In the genomic region with DNA sequence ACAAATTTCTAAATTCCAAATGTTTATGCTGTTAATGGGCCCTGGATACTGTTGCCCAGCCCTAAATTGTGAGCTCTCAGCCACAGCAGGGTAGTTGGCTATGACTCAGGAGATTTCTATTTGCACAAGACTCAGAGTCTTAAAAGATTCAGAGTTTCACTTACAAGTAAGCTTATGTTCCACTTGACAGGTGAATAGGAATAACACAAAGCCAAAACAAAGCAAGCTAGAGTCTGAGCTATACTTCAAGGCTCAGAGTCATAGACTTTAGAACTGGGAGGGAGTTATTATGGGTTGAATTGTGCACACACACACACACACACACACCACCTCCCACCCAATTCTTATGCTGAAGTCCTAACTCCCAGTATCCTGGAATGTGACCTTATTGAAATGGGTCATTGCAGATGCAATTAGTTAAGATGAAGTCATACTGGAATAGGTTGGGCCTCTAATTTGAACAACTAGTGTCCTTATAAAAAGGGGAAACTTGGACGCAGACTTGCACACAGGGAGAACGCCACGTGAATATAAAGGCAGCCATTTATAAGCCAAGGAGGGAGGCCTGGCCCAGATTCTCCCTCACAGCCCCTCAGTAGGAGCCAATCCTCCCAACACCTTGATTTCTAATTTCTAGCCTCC, we compare ENCODE assay signal across 1 cellular context.
A peak's percentile ranks its signal among the peaks of the same experiment; 100 is the strongest.
TF ChIP-seq lines count a peak whose summit lies in the region.

No MANE protein-coding gene starts in this region.

TF ChIP-seq in HEK293, 187 proteins besides CTCF, POLR2A, EP300 and RAD21 (continued from another document and continues in another):
- TF ChIP-seq, protein P1, sequence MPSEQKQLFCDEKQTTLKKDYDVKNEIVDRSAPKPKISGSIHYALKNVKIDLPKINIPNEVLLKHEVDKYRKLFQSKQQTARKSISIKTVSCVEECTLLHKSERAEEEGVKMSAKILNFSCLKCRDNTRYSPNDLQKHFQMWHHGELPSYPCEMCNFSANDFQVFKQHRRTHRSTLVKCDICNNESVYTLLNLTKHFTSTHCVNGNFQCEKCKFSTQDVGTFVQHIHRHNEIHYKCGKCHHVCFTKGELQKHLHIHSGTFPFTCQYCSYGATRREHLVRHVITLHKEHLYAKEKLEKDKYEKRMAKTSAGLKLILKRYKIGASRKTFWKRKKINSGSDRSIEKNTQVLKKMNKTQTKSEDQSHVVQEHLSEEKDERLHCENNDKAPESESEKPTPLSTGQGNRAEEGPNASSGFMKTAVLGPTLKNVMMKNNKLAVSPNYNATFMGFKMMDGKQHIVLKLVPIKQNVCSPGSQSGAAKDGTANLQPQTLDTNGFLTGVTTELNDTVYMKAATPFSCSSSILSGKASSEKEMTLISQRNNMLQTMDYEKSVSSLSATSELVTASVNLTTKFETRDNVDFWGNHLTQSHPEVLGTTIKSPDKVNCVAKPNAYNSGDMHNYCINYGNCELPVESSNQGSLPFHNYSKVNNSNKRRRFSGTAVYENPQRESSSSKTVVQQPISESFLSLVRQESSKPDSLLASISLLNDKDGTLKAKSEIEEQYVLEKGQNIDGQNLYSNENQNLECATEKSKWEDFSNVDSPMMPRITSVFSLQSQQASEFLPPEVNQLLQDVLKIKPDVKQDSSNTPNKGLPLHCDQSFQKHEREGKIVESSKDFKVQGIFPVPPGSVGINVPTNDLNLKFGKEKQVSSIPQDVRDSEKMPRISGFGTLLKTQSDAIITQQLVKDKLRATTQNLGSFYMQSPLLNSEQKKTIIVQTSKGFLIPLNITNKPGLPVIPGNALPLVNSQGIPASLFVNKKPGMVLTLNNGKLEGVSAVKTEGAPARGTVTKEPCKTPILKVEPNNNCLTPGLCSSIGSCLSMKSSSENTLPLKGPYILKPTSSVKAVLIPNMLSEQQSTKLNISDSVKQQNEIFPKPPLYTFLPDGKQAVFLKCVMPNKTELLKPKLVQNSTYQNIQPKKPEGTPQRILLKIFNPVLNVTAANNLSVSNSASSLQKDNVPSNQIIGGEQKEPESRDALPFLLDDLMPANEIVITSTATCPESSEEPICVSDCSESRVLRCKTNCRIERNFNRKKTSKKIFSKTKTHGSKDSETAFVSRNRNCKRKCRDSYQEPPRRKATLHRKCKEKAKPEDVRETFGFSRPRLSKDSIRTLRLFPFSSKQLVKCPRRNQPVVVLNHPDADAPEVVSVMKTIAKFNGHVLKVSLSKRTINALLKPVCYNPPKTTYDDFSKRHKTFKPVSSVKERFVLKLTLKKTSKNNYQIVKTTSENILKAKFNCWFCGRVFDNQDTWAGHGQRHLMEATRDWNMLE (tag by site-specific recombination; conservative IDR thresholded peaks at IDR 0.05; ENCODE audit: low read depth), result 0 out of 2 replicates have a peak, but pooled peaks have one; percentile 39
- TF ChIP-seq ZBTB21 (tag by site-specific recombination; IDR thresholded peaks at IDR 0.05) (peak; percentile 64; the same call in 1 of the 2 replicates), ZBTB1 (tag by site-specific recombination; IDR thresholded peaks at IDR 0.05) (no peak), PRDM1 (tag by site-specific recombination; IDR thresholded peaks at IDR 0.05) (peak; percentile 49; the same call in 1 of the 2 replicates), ZNF292 (tag by site-specific recombination; IDR thresholded peaks at IDR 0.05; ENCODE audit: borderline replicate concordance, low read depth) (no peak), ZFP3 (tag by site-specific recombination; IDR thresholded peaks at IDR 0.05; ENCODE audit: low read depth) (no peak), FEZF1 (tag by site-specific recombination; IDR thresholded peaks at IDR 0.05) (peak; percentile 25; the same call in 1 of the 2 replicates), ZNF785 (tag by site-specific recombination; IDR thresholded peaks at IDR 0.05) (0 out of 2 replicates have a peak, but pooled peaks have one; percentile 23), ZNF707 (tag by site-specific recombination; IDR thresholded peaks at IDR 0.05) (no peak), ZNF214 (tag by site-specific recombination; IDR thresholded peaks at IDR 0.05; ENCODE audit: borderline replicate concordance) (no peak), YY1 (tag by site-specific recombination; IDR thresholded peaks at IDR 0.05) (0 out of 2 replicates have a peak, but pooled peaks have one; percentile 36), ZNF223 (tag by site-specific recombination; IDR thresholded peaks at IDR 0.05) (no peak), ZNF274 (IDR thresholded peaks at IDR 0.05; ENCODE audit: low read length) (no peak), ZNF274 (tag by site-specific recombination; IDR thresholded peaks at IDR 0.05; ENCODE audit: borderline replicate concordance) (no peak), ZFP41 (tag by site-specific recombination; IDR thresholded peaks at IDR 0.05; ENCODE audit: borderline replicate concordance) (no peak), ZNF302 (tag by site-specific recombination; IDR thresholded peaks at IDR 0.05; ENCODE audit: low read depth) (no peak), ZNF202 (tag by site-specific recombination; IDR thresholded peaks at IDR 0.05; ENCODE audit: borderline replicate concordance) (no peak), GLIS1 (tag by site-specific recombination; IDR thresholded peaks at IDR 0.05) (no peak; the same call in 1 of the 2 replicates), ZXDB (tag by site-specific recombination; IDR thresholded peaks at IDR 0.05) (0 out of 2 replicates have a peak, but pooled peaks have one; percentile 40), SCRT1 (tag by site-specific recombination; IDR thresholded peaks at IDR 0.05; ENCODE audit: borderline replicate concordance) (peak; percentile 86), ZNF549 (tag by site-specific recombination; IDR thresholded peaks at IDR 0.05) (no peak), ZNF394 (tag by site-specific recombination; IDR thresholded peaks at IDR 0.05; ENCODE audit: borderline replicate concordance) (peak; percentile 44; the same call in 1 of the 2 replicates), ZNF843 (tag by site-specific recombination; IDR thresholded peaks at IDR 0.05) (peak; percentile 83), ZNF2 (tag by site-specific recombination; IDR thresholded peaks at IDR 0.05) (peak; percentile 63; the same call in 1 of the 2 replicates), ZNF48 (tag by site-specific recombination; IDR thresholded peaks at IDR 0.05) (no peak), KLF10 (tag by site-specific recombination; IDR thresholded peaks at IDR 0.05) (peak; percentile 32; the same call in 1 of the 2 replicates), KLF1 (tag by site-specific recombination; IDR thresholded peaks at IDR 0.05) (no peak), ZEB2 (tag by site-specific recombination; IDR thresholded peaks at IDR 0.05) (peak; percentile 79), ZNF830 (tag by site-specific recombination; IDR thresholded peaks at IDR 0.05; ENCODE audit: low read depth) (no peak), ZNF184 (tag by site-specific recombination; IDR thresholded peaks at IDR 0.05) (no peak), ZNF548 (tag by site-specific recombination; IDR thresholded peaks at IDR 0.05) (no peak), ZFP37 (tag by site-specific recombination; IDR thresholded peaks at IDR 0.05) (peak; percentile 92)
- TF ChIP-seq, protein P2, sequence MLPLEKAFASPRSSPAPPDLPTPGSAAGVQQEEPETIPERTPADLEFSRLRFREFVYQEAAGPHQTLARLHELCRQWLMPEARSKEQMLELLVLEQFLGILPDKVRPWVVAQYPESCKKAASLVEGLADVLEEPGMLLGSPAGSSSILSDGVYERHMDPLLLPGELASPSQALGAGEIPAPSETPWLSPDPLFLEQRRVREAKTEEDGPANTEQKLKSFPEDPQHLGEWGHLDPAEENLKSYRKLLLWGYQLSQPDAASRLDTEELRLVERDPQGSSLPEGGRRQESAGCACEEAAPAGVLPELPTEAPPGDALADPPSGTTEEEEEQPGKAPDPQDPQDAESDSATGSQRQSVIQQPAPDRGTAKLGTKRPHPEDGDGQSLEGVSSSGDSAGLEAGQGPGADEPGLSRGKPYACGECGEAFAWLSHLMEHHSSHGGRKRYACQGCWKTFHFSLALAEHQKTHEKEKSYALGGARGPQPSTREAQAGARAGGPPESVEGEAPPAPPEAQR (tag by site-specific recombination; IDR thresholded peaks at IDR 0.05), result no peak
- TF ChIP-seq, protein P3, sequence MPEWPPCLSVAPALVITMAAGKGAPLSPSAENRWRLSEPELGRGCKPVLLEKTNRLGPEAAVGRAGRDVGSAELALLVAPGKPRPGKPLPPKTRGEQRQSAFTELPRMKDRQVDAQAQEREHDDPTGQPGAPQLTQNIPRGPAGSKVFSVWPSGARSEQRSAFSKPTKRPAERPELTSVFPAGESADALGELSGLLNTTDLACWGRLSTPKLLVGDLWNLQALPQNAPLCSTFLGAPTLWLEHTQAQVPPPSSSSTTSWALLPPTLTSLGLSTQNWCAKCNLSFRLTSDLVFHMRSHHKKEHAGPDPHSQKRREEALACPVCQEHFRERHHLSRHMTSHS (tag by site-specific recombination; IDR thresholded peaks at IDR 0.05), result no peak
- TF ChIP-seq, protein P4, sequence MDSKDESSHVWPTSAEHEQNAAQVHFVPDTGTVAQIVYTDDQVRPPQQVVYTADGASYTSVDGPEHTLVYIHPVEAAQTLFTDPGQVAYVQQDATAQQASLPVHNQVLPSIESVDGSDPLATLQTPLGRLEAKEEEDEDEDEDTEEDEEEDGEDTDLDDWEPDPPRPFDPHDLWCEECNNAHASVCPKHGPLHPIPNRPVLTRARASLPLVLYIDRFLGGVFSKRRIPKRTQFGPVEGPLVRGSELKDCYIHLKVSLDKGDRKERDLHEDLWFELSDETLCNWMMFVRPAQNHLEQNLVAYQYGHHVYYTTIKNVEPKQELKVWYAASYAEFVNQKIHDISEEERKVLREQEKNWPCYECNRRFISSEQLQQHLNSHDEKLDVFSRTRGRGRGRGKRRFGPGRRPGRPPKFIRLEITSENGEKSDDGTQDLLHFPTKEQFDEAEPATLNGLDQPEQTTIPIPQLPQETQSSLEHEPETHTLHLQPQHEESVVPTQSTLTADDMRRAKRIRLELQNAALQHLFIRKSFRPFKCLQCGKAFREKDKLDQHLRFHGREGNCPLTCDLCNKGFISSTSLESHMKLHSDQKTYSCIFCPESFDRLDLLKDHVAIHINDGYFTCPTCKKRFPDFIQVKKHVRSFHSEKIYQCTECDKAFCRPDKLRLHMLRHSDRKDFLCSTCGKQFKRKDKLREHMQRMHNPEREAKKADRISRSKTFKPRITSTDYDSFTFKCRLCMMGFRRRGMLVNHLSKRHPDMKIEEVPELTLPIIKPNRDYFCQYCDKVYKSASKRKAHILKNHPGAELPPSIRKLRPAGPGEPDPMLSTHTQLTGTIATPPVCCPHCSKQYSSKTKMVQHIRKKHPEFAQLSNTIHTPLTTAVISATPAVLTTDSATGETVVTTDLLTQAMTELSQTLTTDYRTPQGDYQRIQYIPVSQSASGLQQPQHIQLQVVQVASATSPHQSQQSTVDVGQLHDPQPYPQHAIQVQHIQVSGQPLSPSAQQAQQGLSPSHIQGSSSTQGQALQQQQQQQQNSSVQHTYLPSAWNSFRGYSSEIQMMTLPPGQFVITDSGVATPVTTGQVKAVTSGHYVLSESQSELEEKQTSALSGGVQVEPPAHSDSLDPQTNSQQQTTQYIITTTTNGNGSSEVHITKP (tag by site-specific recombination; IDR thresholded peaks at IDR 0.05), result peak; percentile 85
- TF ChIP-seq, protein P5, sequence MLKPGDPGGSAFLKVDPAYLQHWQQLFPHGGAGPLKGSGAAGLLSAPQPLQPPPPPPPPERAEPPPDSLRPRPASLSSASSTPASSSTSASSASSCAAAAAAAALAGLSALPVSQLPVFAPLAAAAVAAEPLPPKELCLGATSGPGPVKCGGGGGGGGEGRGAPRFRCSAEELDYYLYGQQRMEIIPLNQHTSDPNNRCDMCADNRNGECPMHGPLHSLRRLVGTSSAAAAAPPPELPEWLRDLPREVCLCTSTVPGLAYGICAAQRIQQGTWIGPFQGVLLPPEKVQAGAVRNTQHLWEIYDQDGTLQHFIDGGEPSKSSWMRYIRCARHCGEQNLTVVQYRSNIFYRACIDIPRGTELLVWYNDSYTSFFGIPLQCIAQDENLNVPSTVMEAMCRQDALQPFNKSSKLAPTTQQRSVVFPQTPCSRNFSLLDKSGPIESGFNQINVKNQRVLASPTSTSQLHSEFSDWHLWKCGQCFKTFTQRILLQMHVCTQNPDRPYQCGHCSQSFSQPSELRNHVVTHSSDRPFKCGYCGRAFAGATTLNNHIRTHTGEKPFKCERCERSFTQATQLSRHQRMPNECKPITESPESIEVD (tag by site-specific recombination; IDR thresholded peaks at IDR 0.05), result peak; percentile 44; the same call in 1 of the 2 replicates
- TF ChIP-seq, protein P6, sequence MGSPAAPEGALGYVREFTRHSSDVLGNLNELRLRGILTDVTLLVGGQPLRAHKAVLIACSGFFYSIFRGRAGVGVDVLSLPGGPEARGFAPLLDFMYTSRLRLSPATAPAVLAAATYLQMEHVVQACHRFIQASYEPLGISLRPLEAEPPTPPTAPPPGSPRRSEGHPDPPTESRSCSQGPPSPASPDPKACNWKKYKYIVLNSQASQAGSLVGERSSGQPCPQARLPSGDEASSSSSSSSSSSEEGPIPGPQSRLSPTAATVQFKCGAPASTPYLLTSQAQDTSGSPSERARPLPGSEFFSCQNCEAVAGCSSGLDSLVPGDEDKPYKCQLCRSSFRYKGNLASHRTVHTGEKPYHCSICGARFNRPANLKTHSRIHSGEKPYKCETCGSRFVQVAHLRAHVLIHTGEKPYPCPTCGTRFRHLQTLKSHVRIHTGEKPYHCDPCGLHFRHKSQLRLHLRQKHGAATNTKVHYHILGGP (tag by site-specific recombination; IDR thresholded peaks at IDR 0.05), result no peak
- TF ChIP-seq, protein P7, sequence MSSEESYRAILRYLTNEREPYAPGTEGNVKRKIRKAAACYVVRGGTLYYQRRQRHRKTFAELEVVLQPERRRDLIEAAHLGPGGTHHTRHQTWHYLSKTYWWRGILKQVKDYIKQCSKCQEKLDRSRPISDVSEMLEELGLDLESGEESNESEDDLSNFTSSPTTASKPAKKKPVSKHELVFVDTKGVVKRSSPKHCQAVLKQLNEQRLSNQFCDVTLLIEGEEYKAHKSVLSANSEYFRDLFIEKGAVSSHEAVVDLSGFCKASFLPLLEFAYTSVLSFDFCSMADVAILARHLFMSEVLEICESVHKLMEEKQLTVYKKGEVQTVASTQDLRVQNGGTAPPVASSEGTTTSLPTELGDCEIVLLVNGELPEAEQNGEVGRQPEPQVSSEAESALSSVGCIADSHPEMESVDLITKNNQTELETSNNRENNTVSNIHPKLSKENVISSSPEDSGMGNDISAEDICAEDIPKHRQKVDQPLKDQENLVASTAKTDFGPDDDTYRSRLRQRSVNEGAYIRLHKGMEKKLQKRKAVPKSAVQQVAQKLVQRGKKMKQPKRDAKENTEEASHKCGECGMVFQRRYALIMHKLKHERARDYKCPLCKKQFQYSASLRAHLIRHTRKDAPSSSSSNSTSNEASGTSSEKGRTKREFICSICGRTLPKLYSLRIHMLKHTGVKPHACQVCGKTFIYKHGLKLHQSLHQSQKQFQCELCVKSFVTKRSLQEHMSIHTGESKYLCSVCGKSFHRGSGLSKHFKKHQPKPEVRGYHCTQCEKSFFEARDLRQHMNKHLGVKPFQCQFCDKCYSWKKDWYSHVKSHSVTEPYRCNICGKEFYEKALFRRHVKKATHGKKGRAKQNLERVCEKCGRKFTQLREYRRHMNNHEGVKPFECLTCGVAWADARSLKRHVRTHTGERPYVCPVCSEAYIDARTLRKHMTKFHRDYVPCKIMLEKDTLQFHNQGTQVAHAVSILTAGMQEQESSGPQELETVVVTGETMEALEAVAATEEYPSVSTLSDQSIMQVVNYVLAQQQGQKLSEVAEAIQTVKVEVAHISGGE (tag by site-specific recombination; conservative IDR thresholded peaks at IDR 0.05; ENCODE audit: low read depth), result no peak
